ENCODE assay signal across 2 cellular contexts in genomic region chr1:94886361-94886760, GRCh38.
A peak's percentile ranks its signal among the peaks of the same experiment; 100 is the strongest.
TF ChIP-seq lines count a peak whose summit lies in the region.

No MANE protein-coding gene starts in this region.

TF ChIP-seq in WTC11, 78 proteins besides CTCF, POLR2A, EP300 and RAD21:
- TF ChIP-seq STAT6 (CRISPR knock-in tag; conservative IDR thresholded peaks at IDR 0.05; ENCODE audit: low read depth), result no peak
- TF ChIP-seq FOXK1 (CRISPR knock-in tag; IDR thresholded peaks at IDR 0.05), result no peak
- peak; percentile 1; the same call in 1 of the 2 replicates for TF ChIP-seq ZNF121 (CRISPR knock-in tag; IDR thresholded peaks at IDR 0.05)

TF ChIP-seq in H1, 55 proteins besides CTCF, POLR2A, EP300 and RAD21:
- TF ChIP-seq E2F6 (IDR thresholded peaks at IDR 0.05), result peak; percentile 42; the same call in 1 of the 2 replicates
- TF ChIP-seq MAFK (IDR thresholded peaks at IDR 0.05; ENCODE audit: low read depth, low read length), result no peak
- peak; percentile 51; the same call in 1 of the 2 replicates for TF ChIP-seq MAX (IDR thresholded peaks at IDR 0.05)
- TF ChIP-seq POLR2AphosphoS5 (IDR thresholded peaks at IDR 0.05; ENCODE audit: low read depth, low read length), result no peak
